ENCODE assay signal across 13 cellular contexts in the genomic region with DNA sequence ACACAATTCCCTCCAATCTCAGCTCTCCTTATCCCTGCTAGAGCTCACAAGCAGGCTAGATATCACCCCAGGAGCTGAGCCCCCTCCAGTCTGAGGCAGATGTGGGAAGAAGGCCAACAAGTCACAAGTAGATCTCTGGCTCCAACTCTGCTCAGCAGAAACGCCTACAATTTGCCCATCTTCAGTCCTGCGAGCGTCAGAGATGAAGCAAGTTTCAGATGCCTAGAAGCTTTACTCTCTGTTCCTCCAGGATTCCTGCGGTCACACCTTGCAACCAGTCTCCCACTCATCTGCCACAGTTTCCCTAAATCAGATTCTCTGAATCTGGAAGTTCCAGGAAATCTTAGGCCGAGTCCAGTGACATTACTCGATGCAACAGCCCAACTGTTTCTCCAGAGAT. TPM values are rescaled to one million over a fixed set of nuclear protein-coding genes. Genes with fewer than 3 reads are reported as not detected.
DNase-seq lines count a peak whose midpoint lies in the region; ATAC-seq and TF ChIP-seq lines count a peak whose summit lies in the region.
"Not testable (repeated sequence)": the region's sequence is repeated elsewhere in the genome, so short reads cannot be mapped to it uniquely, and the experiment has no call there.
"Had no signal": no experiment of that assay in that cellular context is flagged by ENCODE, and none has a peak within 500 bp of the region (broad histone marks: within the 10 kb centered on the region; RNA-seq: fewer than 3 reads in every experiment).

No MANE protein-coding gene starts in this region.

- not testable (repeated sequence) for H3K79me2 ChIP-seq in PC-9 (ENCODE audit: low read depth)

- intact Hi-C loops in PC-9 (cut with micrococcal nuclease; ENCODE audit: unreplicated experiment); sciatic nerve (cut with DNase I): not testable (repeated sequence)

- not testable (repeated sequence) for H3K4me3 Mint-ChIP-seq in mesothelial cell of epicardium

- not testable (repeated sequence) for H2AFZ ChIP-seq in PC-9

- not testable (repeated sequence) for H3K36me3 ChIP-seq in PC-9 (ENCODE audit: low read depth)

- H3K4me2 ChIP-seq in PC-9 = 0 out of 2 replicates have a peak overlapping the region, but pooled peaks have one; percentile 23

- CTCF ChIA-PET in PC-9 (lab: Charles Lee) = not testable (repeated sequence)

- peak; percentile 72 for ATAC-seq in sciatic nerve

- not testable (repeated sequence) for TF ChIP-seq CTCF in PC-9 (conservative IDR thresholded peaks at IDR 0.05); choroid plexus epithelial cell (conservative IDR thresholded peaks at IDR 0.05; ENCODE audit: low read depth, low read length); fibroblast of mammary gland (conservative IDR thresholded peaks at IDR 0.05; ENCODE audit: control insufficient read depth, insufficient read depth, low read depth, low read length); mesothelial cell of epicardium (IDR thresholded peaks at IDR 0.05; ENCODE audit: unreplicated experiment)

- H3K4me1 Mint-ChIP-seq in mesothelial cell of epicardium = peaks cover 34% of the 10 kb centered on the region

- H3K27me3 ChIP-seq in PC-9 (ENCODE audit: insufficient read depth, low read depth) = not testable (repeated sequence)

- not testable (repeated sequence) for BruUV-seq in PC-9 (replicated peaks; lab: Mats Ljungman, UMichigan)

- DNase-seq in CD1c-positive myeloid dendritic cell (ENCODE audit: extremely low spot score) (peak; percentile 89), choroid plexus epithelial cell (ENCODE audit: low read depth) (peak; percentile 31), fibroblast of mammary gland (ENCODE audit: low read depth) (peak; percentile 34), iris pigment epithelial cell (ENCODE audit: low read depth) (peak; percentile 76)
- not testable (repeated sequence) for DNase-seq in PC-9; mesothelial cell of epicardium (ENCODE audit: low spot score in 2 of 2, unreplicated experiment in 2 of 2); sciatic nerve (ENCODE audit: low spot score)

- H3K9me3 ChIP-seq in PC-9 (ENCODE audit: insufficient read depth, low read depth) = not testable (repeated sequence)

- not testable (repeated sequence) for H3F3A ChIP-seq in PC-9 (ENCODE audit: insufficient read depth, low read depth)

- H3K27ac ChIP-seq in PC-9 = not testable (repeated sequence)

- H3K9me2 ChIP-seq in PC-9 (ENCODE audit: insufficient read depth) = not testable (repeated sequence)

- peak overlapping the region; percentile 97 for H3K27ac Mint-ChIP-seq in mesothelial cell of epicardium

- not testable (repeated sequence) for H3K27me3 Mint-ChIP-seq in mesothelial cell of epicardium (ENCODE audit: low read depth)

- POLR2A ChIA-PET in PC-9 (lab: Charles Lee; ENCODE audit: unreplicated experiment) = not testable (repeated sequence)

- H3K36me3 Mint-ChIP-seq in mesothelial cell of epicardium = not testable (repeated sequence)

- peaks cover 23% of the 10 kb centered on the region for H3K4me1 ChIP-seq in PC-9 (replicated peaks; ENCODE audit: insufficient read depth)

- not testable (repeated sequence) for H3K4me3 ChIP-seq in PC-9; choroid plexus epithelial cell (ENCODE audit: low read depth, low read length); fibroblast of mammary gland (ENCODE audit: control insufficient read depth, low read depth, low read length)

- not testable (repeated sequence) for H3K9me3 Mint-ChIP-seq in mesothelial cell of epicardium

- not testable (repeated sequence) for H4K20me1 ChIP-seq in PC-9 (ENCODE audit: insufficient read depth)

RNA-seq across cellular contexts. Expression of a gene that starts 1.4 kb away (rescaled TPM):
- 0.38 and 0.44 TPM in 2 replicates for total RNA-seq in PC-9 (2021)
- 1.1 to 1.6 TPM (median 1.5 TPM) in 3 replicates for total RNA-seq in mesothelial cell of epicardium
- 3.5 TPM for total RNA-seq in sciatic nerve
- total RNA-seq: A172; CD8-positive, alpha-beta T cell; H4; HFFc6; HT1080 had no signal

RNA-seq across cellular contexts. Expression of a gene that starts 12.1 kb away (rescaled TPM):
- total RNA-seq in PC-9 (2021) = 2.0 and 2.6 TPM in 2 replicates
- total RNA-seq in mesothelial cell of epicardium = 8.4 to 11.1 TPM (median 10.9 TPM) in 3 replicates
- total RNA-seq in sciatic nerve = 2.6 TPM
- total RNA-seq: A172; B cell; CD8-positive, alpha-beta T cell; HFFc6; HT1080 had no signal

RNA-seq across cellular contexts. Expression of a gene that starts 15.4 kb away (rescaled TPM):
- total RNA-seq in PC-9 (2021) (4.2 and 5.2 TPM in 2 replicates), mesothelial cell of epicardium (1.2 to 1.3 TPM (median 1.2 TPM) in 3 replicates), sciatic nerve (1.4 TPM)
- total RNA-seq: A172; B cell; CD8-positive, alpha-beta T cell; H4; HFFc6 had no signal

RNA-seq across cellular contexts. Expression of a gene that starts 37.4 kb away (rescaled TPM):
- 53.0 and 66.6 TPM in 2 replicates for total RNA-seq in PC-9 (2021)
- 66.4 to 69.5 TPM (median 69.4 TPM) in 3 replicates for total RNA-seq in mesothelial cell of epicardium
- 32.7 TPM for total RNA-seq in sciatic nerve

RNA-seq across cellular contexts. Expression of a gene that starts 59.2 kb away (rescaled TPM):
- total RNA-seq in PC-9 (2021) = 0.41 and 0.58 TPM in 2 replicates
- 0.78 to 1.1 TPM (median 0.78 TPM) in 3 replicates for total RNA-seq in mesothelial cell of epicardium
- total RNA-seq in sciatic nerve = 0.89 TPM
